ENCODE assay signal across 12 cellular contexts in genomic region chr2:85996591-85996990, GRCh38.
A peak's percentile ranks its signal among the peaks of the same experiment; 100 is the strongest.
DNase-seq lines count a peak whose midpoint lies in the region; ATAC-seq and TF ChIP-seq lines count a peak whose summit lies in the region.
"Had no signal": no experiment of that assay in that cellular context is flagged by ENCODE, and none has a peak within 500 bp of the region (broad histone marks: within the 10 kb centered on the region; RNA-seq: fewer than 3 reads in every experiment).

No MANE protein-coding gene starts in this region.

- H3K27ac Mint-ChIP-seq in T-helper 1 cell treated with Interleukin-12 subunit alpha and Interleukin-12 subunit beta and Interleukin-4 antibody, amounts not matched to agents 30 μg/mL and 1 μg/mL, for 36 hours = peak overlapping the region; percentile 52
- H3K27ac Mint-ChIP-seq in activated T-cell treated with anti-CD3 and anti-CD28 coated beads, Interleukin-2, amount 50 U/mL, for 24 hours = no peak overlapping the region
- H3K27ac Mint-ChIP-seq: activated naive CD8-positive, alpha-beta T cell had no signal

- peaks cover 48% of the 10 kb centered on the region for H3K4me1 ChIP-seq in testis

- peaks cover 73% of the 10 kb centered on the region for H3K4me1 Mint-ChIP-seq in T-helper 1 cell treated with Interleukin-12 subunit alpha and Interleukin-12 subunit beta and Interleukin-4 antibody, amounts not matched to agents 30 μg/mL and 1 μg/mL, for 36 hours (ENCODE audit: low read depth)
- H3K4me1 Mint-ChIP-seq in activated T-cell treated with anti-CD3 and anti-CD28 coated beads, Interleukin-2, amount 50 U/mL, for 24 hours (ENCODE audit: low read depth) = peaks cover 65% of the 10 kb centered on the region

- H3K27ac ChIP-seq in caudate nucleus (ENCODE audit: low read depth, low read length) = peak overlapping the region; percentile 77
- H3K27ac ChIP-seq in testis = peak overlapping the region; percentile 60 to 89

- no peaks in the 10 kb centered on the region for H3K36me3 ChIP-seq in testis (ENCODE audit: low read depth, missing control alignments)

- no peaks in the 10 kb centered on the region for H3K27me3 ChIP-seq in testis

- no peak overlapping the region for H3K4me3 Mint-ChIP-seq in T-helper 1 cell treated with Interleukin-12 subunit alpha and Interleukin-12 subunit beta and Interleukin-4 antibody, amounts not matched to agents 30 μg/mL and 1 μg/mL, for 36 hours
- H3K4me3 Mint-ChIP-seq in activated T-cell treated with anti-CD3 and anti-CD28 coated beads, Interleukin-2, amount 50 U/mL, for 24 hours = no peak overlapping the region
- H3K4me3 Mint-ChIP-seq: activated naive CD8-positive, alpha-beta T cell had no signal

- ATAC-seq in HG03135 (IDR thresholded peaks at IDR 0.05; ENCODE audit: unreplicated experiment) = no peak

- TF ChIP-seq POLR2A in testis (IDR thresholded peaks at IDR 0.05) = no peak

- intact Hi-C loops in testis (cut with DNase I; ENCODE audit: low total_unique reads) = loop anchor here (5.0 kb wide), 1 partner anchor 109 kb away; the partner anchor contains the start of gene ST3GAL5

- in situ Hi-C loops in KBM-7 (cut with MboI; ENCODE audit: low pct_unique_long_range_greater_than_20kb, low sequenced_read_pairs) = no loop called here

- H3K9me3 Mint-ChIP-seq in T-helper 1 cell treated with Interleukin-12 subunit alpha and Interleukin-12 subunit beta and Interleukin-4 antibody, amounts not matched to agents 30 μg/mL and 1 μg/mL, for 36 hours = peaks cover 10% of the 10 kb centered on the region
- H3K9me3 Mint-ChIP-seq in activated T-cell treated with anti-CD3 and anti-CD28 coated beads, Interleukin-2, amount 50 U/mL, for 24 hours = no peaks in the 10 kb centered on the region

- WGBS in testis, 2 donors = 22 to 53% methylated on average over 1 to 2 of the region's 2 CpGs

- H3K4me3 ChIP-seq in testis = no peak overlapping the region

- H3K9me3 ChIP-seq in testis = no peaks in the 10 kb centered on the region

- TF ChIP-seq CTCF in testis (IDR thresholded peaks at IDR 0.05) = no peak

- H3K27me3 Mint-ChIP-seq in T-helper 1 cell treated with Interleukin-12 subunit alpha and Interleukin-12 subunit beta and Interleukin-4 antibody, amounts not matched to agents 30 μg/mL and 1 μg/mL, for 36 hours (ENCODE audit: low read depth) = no peaks in the 10 kb centered on the region
- H3K27me3 Mint-ChIP-seq in activated T-cell treated with anti-CD3 and anti-CD28 coated beads, Interleukin-2, amount 50 U/mL, for 24 hours = no peaks in the 10 kb centered on the region
- H3K27me3 Mint-ChIP-seq: activated naive CD8-positive, alpha-beta T cell had no signal

- DNase-seq in T-helper 1 cell (no peak), caudate nucleus (lab: John Stamatoyannopoulos, UW) (peak in 21 of 61 donors; percentile 10 to 62 (median 33)), medulla oblongata (ENCODE audit: extremely low spot score) (peak; percentile 56), testis (peak; percentile 72), KBM-7 (no peak)
- no peak for DNase-seq in activated T-cell treated with anti-CD3 and anti-CD28 coated beads, Interleukin-2, amount 50 U/mL, for 24 hours
- DNase-seq: NCI-H2107; stimulated activated naive CD4-positive, alpha-beta T cell treated with Interleukin-2 at 50 U/mL for 16 hours; T1000 had no signal

- peaks cover 23% of the 10 kb centered on the region for H3K36me3 Mint-ChIP-seq in T-helper 1 cell treated with Interleukin-12 subunit alpha and Interleukin-12 subunit beta and Interleukin-4 antibody, amounts not matched to agents 30 μg/mL and 1 μg/mL, for 36 hours (ENCODE audit: low read depth)
- no peaks in the 10 kb centered on the region for H3K36me3 Mint-ChIP-seq in activated T-cell treated with anti-CD3 and anti-CD28 coated beads, Interleukin-2, amount 50 U/mL, for 24 hours (ENCODE audit: low read depth)
- H3K36me3 Mint-ChIP-seq: activated naive CD8-positive, alpha-beta T cell had no signal

Comparison
In these comparisons a context has a peak if more than half of its experiments do, and no peak if none do; other contexts are left out.
1. DNase-seq: peak in medulla oblongata (single experiment) and testis (single experiment); none in T-helper 1 cell (0 of 5), KBM-7 (single experiment) and activated T-cell treated with anti-CD3 and anti-CD28 coated beads, Interleukin-2, amount 50 U/mL, for 24 hours (single experiment).